ENCODE assay signal across 18 cellular contexts in genomic region chr6:7190791-7191190, GRCh38.
"Had no signal": no experiment of that assay in that cellular context is flagged by ENCODE, and none has a peak within 500 bp of the region (broad histone marks: within the 10 kb centered on the region; RNA-seq: fewer than 3 reads in every experiment).

No MANE protein-coding gene starts in this region.

- ATAC-seq: effector memory CD8-positive, alpha-beta T cell; gastrocnemius medialis; left lobe of liver; sciatic nerve; stimulated activated naive CD8-positive, alpha-beta T cell treated with anti-CD3 and anti-CD28 coated beads, Interleukin-15, Interleukin-2, amounts not matched to agents 100 U/mL and 50 U/mL, for 24 hours had no signal

- DNase-seq: effector memory CD8-positive, alpha-beta T cell; gastrocnemius medialis; heart right ventricle; hypothalamus; mammary epithelial cell; posterior cingulate gyrus; stimulated activated CD4-positive, alpha-beta T cell treated with anti-CD3 and anti-CD28 coated beads, Interleukin-2, amount 100 ng/mL, for 24 hours; stimulated activated CD4-positive, alpha-beta T cell treated with anti-CD3 and anti-CD28 coated beads, Interleukin-4, amount 100 ng/mL, for 4 hours; stimulated activated naive CD8-positive, alpha-beta T cell treated with anti-CD3 and anti-CD28 coated beads, Interleukin-15, Interleukin-2, amounts not matched to agents 100 U/mL and 50 U/mL, for 24 hours; testis had no signal

- H3K27me3 ChIP-seq: cardiac muscle cell, esophagus muscularis mucosa, gastrocnemius medialis, heart right ventricle, neutrophil, testis, tibial nerve had no signal

- H3K4me3 ChIP-seq: cardiac muscle cell, esophagus muscularis mucosa, gastrocnemius medialis, heart right ventricle, skin epidermis, testis, tibial nerve had no signal

- H3K9me3 Mint-ChIP-seq: effector memory CD8-positive, alpha-beta T cell had no signal

- H3K4me3 Mint-ChIP-seq: effector memory CD8-positive, alpha-beta T cell had no signal

- H3K27me3 Mint-ChIP-seq: effector memory CD8-positive, alpha-beta T cell had no signal

- H3K9me3 ChIP-seq: esophagus muscularis mucosa, gastrocnemius medialis, heart right ventricle, neutrophil, testis, tibial nerve had no signal

- H3K27ac ChIP-seq: cardiac muscle cell, epithelial cell of prostate, esophagus muscularis mucosa, neutrophil, skin epidermis, testis, tibial nerve had no signal
